Comparison of ENCODE assay signal across 17 cellular contexts in the genomic region with DNA sequence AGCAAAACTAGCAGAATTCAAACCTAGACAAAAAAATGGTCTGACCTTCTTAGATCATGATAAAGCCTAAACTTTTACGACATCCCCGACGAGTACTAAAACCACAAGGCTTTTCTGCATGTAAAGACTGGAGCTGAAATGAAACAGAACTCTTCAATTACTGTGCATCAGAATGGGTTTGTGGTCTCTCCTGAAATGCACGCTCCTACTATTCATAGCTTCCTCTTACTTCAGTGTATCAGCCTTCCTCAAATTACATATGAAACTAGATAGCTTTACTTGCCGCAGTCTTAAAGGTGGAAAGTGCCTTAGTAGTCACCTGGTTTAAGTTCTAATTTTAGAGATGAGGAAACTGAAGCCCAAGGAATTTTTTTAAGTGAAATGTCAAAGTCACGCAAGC. TPM values are rescaled to one million over a fixed set of nuclear protein-coding genes. Genes with fewer than 3 reads are reported as not detected.
DNase-seq lines count a peak whose midpoint lies in the region; ATAC-seq, FAIRE-seq and TF ChIP-seq lines count a peak whose summit lies in the region.
"Had no signal": no experiment of that assay in that cellular context is flagged by ENCODE, and none has a peak within 500 bp of the region (broad histone marks: within the 10 kb centered on the region; RNA-seq: fewer than 3 reads in every experiment).

No MANE protein-coding gene starts in this region.

- H3K36me3 Mint-ChIP-seq in osteocyte (ENCODE audit: unreplicated experiment): no peaks in the 10 kb centered on the region
- H3K36me3 Mint-ChIP-seq: activated naive CD8-positive, alpha-beta T cell; CD4-positive, CD25-positive, alpha-beta regulatory T cell had no signal

- H3K27me3 ChIP-seq in bronchial epithelial cell (ENCODE audit: control insufficient read depth, insufficient read depth, low read length): no peaks in the 10 kb centered on the region
- no peaks in the 10 kb centered on the region for H3K27me3 ChIP-seq in suprapubic skin

- no peak overlapping the region for H3K4me3 ChIP-seq in NB4 (ENCODE audit: low read depth, low read length)
- no peak overlapping the region for H3K4me3 ChIP-seq in bronchial epithelial cell (ENCODE audit: low read depth, low read length)
- no peak overlapping the region for H3K4me3 ChIP-seq in suprapubic skin
- H3K4me3 ChIP-seq: prostate gland had no signal

- no peaks in the 10 kb centered on the region for H3K9me3 Mint-ChIP-seq in osteocyte (ENCODE audit: unreplicated experiment)

- H3K27me3 Mint-ChIP-seq in osteocyte (ENCODE audit: unreplicated experiment): peaks cover 9% of the 10 kb centered on the region

- no peaks in the 10 kb centered on the region for H3K9me3 ChIP-seq in suprapubic skin
- H3K9me3 ChIP-seq: prostate gland had no signal

- ATAC-seq in GM18499 (IDR thresholded peaks at IDR 0.05; ENCODE audit: insufficient read depth, unreplicated experiment) (peak; percentile 62), HG02678 (IDR thresholded peaks at IDR 0.05; ENCODE audit: unreplicated experiment) (peak; percentile 54)
- ATAC-seq: HepG2, left ventricle myocardium superior had no signal

- WGBS in suprapubic skin: 66% methylated on average over 6 of the region's 6 CpGs

- H3K27ac ChIP-seq in suprapubic skin: no peak overlapping the region
- H3K27ac ChIP-seq: prostate gland had no signal

- no peak for TF ChIP-seq CTCF in NB4 (IDR thresholded peaks at IDR 0.05; ENCODE audit: low read depth, low read length)
- no peak for TF ChIP-seq CTCF in bronchial epithelial cell (IDR thresholded peaks at IDR 0.05; ENCODE audit: insufficient read depth, low read length, severe bottlenecking)
- no peak for TF ChIP-seq CTCF in osteocyte (IDR thresholded peaks at IDR 0.05)
- no peak for TF ChIP-seq CTCF in suprapubic skin (IDR thresholded peaks at IDR 0.05)

- H3K4me1 Mint-ChIP-seq in osteocyte (ENCODE audit: unreplicated experiment): no peaks in the 10 kb centered on the region
- H3K4me1 Mint-ChIP-seq: CD4-positive, CD25-positive, alpha-beta regulatory T cell had no signal

- H3K4me3 Mint-ChIP-seq in osteocyte (ENCODE audit: unreplicated experiment): no peak overlapping the region
- H3K4me3 Mint-ChIP-seq: activated naive CD8-positive, alpha-beta T cell; CD4-positive, CD25-positive, alpha-beta regulatory T cell had no signal

- peak; percentile 15 for DNase-seq in NB4 (ENCODE audit: low read depth)
- peak; percentile 39 for DNase-seq in bronchial epithelial cell (ENCODE audit: low read depth)
- DNase-seq in NCI-H345 treated with DMSO at 0.1 percent for 48 hours (lab: John Stamatoyannopoulos, UW; ENCODE audit: unreplicated experiment): no peak
- no peak for DNase-seq in osteocyte (ENCODE audit: extremely low spot score, unreplicated experiment)
- no peak for DNase-seq in suprapubic skin (ENCODE audit: low spot score in 2 of 2)
- DNase-seq: CD4-positive, CD25-positive, alpha-beta regulatory T cell; central memory CD4-positive, alpha-beta T cell; foreskin melanocyte; left ventricle myocardium superior; NCI-H446 treated with DMSO at 0.1 percent for 48 hours; stimulated activated CD4-positive, alpha-beta T cell treated with anti-CD3 and anti-CD28 coated beads, Interleukin-12 subunit alpha, Interleukin-12 subunit beta, amount 100 ng/mL, for 4 hours had no signal

- H3K27ac Mint-ChIP-seq in osteocyte (ENCODE audit: unreplicated experiment): no peak overlapping the region
- H3K27ac Mint-ChIP-seq: activated naive CD8-positive, alpha-beta T cell; CD4-positive, CD25-positive, alpha-beta regulatory T cell had no signal

- H3K36me3 ChIP-seq in bronchial epithelial cell (ENCODE audit: control insufficient read depth, insufficient read depth, low read length) (no peaks in the 10 kb centered on the region), suprapubic skin (no peaks in the 10 kb centered on the region)
- H3K36me3 ChIP-seq: prostate gland had no signal

- no peak for FAIRE-seq in bronchial epithelial cell (lab: Jason Lieb, UNC)
- FAIRE-seq: HepG2, RCC 7860 had no signal

- no peak for TF ChIP-seq EP300 in suprapubic skin (IDR thresholded peaks at IDR 0.05)

- no peak for TF ChIP-seq POLR2A in NB4 (IDR thresholded peaks at IDR 0.05; ENCODE audit: extremely low read depth, insufficient read length)
- no peak for TF ChIP-seq POLR2A in suprapubic skin (IDR thresholded peaks at IDR 0.05)

- H3K4me1 ChIP-seq in suprapubic skin: peaks cover 6% of the 10 kb centered on the region
- H3K4me1 ChIP-seq: prostate gland had no signal

RNA-seq across cellular contexts. Expression of a gene that starts 24.6 kb away (rescaled TPM):
- 13.2 and 16.3 TPM in 2 replicates for total RNA-seq in bronchial epithelial cell
- total RNA-seq in osteocyte: 28.2 and 31.0 TPM in 2 replicates
- total RNA-seq in suprapubic skin: 10 to 100 TPM; 20.1 to 38.8 (median 32.5) TPM

RNA-seq across cellular contexts. Expression of a gene that starts 45.7 kb away (rescaled TPM):
- not detected in 2 replicates for total RNA-seq in bronchial epithelial cell
- not detected in 2 replicates for total RNA-seq in osteocyte
- 1 to 10 TPM; 1.1 to 5.0 (median 3.2) TPM for total RNA-seq in suprapubic skin
- total RNA-seq: CD4-positive, CD25-positive, alpha-beta regulatory T cell; HepG2 had no signal

Comparison
In these comparisons a context has a peak if more than half of its experiments do, and no peak if none do; other contexts are left out.
1. DNase-seq: peak in NB4 (single experiment) and bronchial epithelial cell (single experiment); none in NCI-H345 treated with DMSO at 0.1 percent for 48 hours (single experiment), osteocyte (single experiment) and suprapubic skin (0 of 2).